In the genomic region with DNA sequence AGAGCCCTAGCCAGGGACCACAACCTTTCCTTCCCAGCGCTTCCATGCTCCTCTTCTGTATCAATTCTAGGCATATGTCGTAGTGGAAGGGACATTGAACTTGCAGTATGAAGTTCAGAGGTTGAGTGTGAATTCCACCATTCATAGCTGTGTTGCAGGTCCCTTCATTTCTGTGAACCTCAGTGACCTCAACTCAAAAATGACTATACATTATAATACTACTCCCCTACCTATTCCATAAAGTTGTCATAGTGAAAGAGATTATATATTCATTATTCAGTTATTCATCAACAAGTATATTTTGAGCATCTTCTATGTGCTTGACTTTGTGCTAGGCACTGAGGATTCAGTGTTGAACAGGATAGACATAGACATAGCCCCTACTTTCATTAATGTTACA, we compare ENCODE assay signal across 37 cellular contexts. TPM values are rescaled to one million over a fixed set of nuclear protein-coding genes. Genes with fewer than 3 reads are reported as not detected.
"Had no signal": no experiment of that assay in that cellular context is flagged by ENCODE, and none has a peak within 500 bp of the region (broad histone marks: within the 10 kb centered on the region; RNA-seq: fewer than 3 reads in every experiment).

No MANE protein-coding gene starts in this region.

- H3K4me3 ChIP-seq: ascending aorta, body of pancreas, breast epithelium had no signal

- H3K9me3 ChIP-seq: ascending aorta, body of pancreas, breast epithelium had no signal

- DNase-seq: activated CD4-positive, alpha-beta memory T cell treated with anti-CD3 and anti-CD28 coated beads, Interleukin-2, amount 10 ng/mL, durations not matched to agents 7 days and 5 days; activated CD4-positive, alpha-beta T cell treated with anti-CD3 and anti-CD28 coated beads for 1 hour; activated CD4-positive, alpha-beta T cell treated with anti-CD3 and anti-CD28 coated beads for 36 hours; activated CD4-positive, alpha-beta T cell treated with anti-CD3 and anti-CD28 coated beads for 48 hours; activated CD4-positive, alpha-beta T cell treated with anti-CD3 and anti-CD28 coated beads, Interleukin-2, amount 10 ng/mL, durations not matched to agents 7 days and 5 days; activated CD4-positive, alpha-beta T cell treated with anti-CD3 and anti-CD28 coated beads, Interleukin-2, amount 50 U/mL, for 48 hours; activated CD4-positive, CD25-positive, alpha-beta regulatory T cell; activated CD8-positive, alpha-beta memory T cell treated with anti-CD3 and anti-CD28 coated beads for 24 hours; activated CD8-positive, alpha-beta memory T cell treated with anti-CD3 and anti-CD28 coated beads, Interleukin-2, amount 10 ng/mL, durations not matched to agents 7 days and 5 days; activated CD8-positive, alpha-beta memory T cell treated with anti-CD3 and anti-CD28 coated beads, Interleukin-2, amount 50 U/mL, for 48 hours; activated CD8-positive, alpha-beta T cell treated with anti-CD3 and anti-CD28 coated beads, Interleukin-2, amount 10 ng/mL, durations not matched to agents 7 days and 5 days; activated effector memory CD4-positive, alpha-beta T cell treated with Interleukin-2 at 50 U/mL for 16 hours; activated gamma-delta T cell; activated naive CD4-positive, alpha-beta T cell treated with anti-CD3 and anti-CD28 coated beads, Interleukin-2, amount 10 ng/mL, durations not matched to agents 7 days and 5 days; activated naive CD4-positive, alpha-beta T cell treated with Interleukin-2 at 50 U/mL for 16 hours; activated naive CD8-positive, alpha-beta T cell treated with anti-CD3 and anti-CD28 coated beads, Interleukin-2, amount 10 ng/mL, durations not matched to agents 7 days and 5 days; activated naive CD8-positive, alpha-beta T cell treated with anti-CD3 and anti-CD28 coated beads, Interleukin-2, amount 50 U/mL, for 24 hours; activated T-cell treated with anti-CD3 and anti-CD28 coated beads, Interleukin-2, amount 50 U/mL, for 24 hours; activated T-cell treated with anti-CD3 and anti-CD28 coated beads, Interleukin-2, amount 50 U/mL, for 72 hours; amygdala; anterior cingulate cortex; body of pancreas; brain microvascular endothelial cell; caudate nucleus; cerebellar nuclear complex; T-cell; T-helper 17 cell; T-helper 9 cell had no signal

- H3K27ac ChIP-seq: ascending aorta, body of pancreas, brain microvascular endothelial cell, breast epithelium, VCaP had no signal

- H3K27ac Mint-ChIP-seq: activated CD4-positive, alpha-beta memory T cell treated with anti-CD3 and anti-CD28 coated beads, Interleukin-2, amount 10 ng/mL, durations not matched to agents 7 days and 5 days; activated CD4-positive, alpha-beta T cell treated with anti-CD3 and anti-CD28 coated beads for 36 hours; activated CD4-positive, alpha-beta T cell treated with anti-CD3 and anti-CD28 coated beads, Interleukin-2, amount 10 ng/mL, durations not matched to agents 7 days and 5 days; activated CD8-positive, alpha-beta memory T cell treated with anti-CD3 and anti-CD28 coated beads, Interleukin-2, amount 10 ng/mL, durations not matched to agents 7 days and 5 days; activated CD8-positive, alpha-beta T cell treated with anti-CD3 and anti-CD28 coated beads, Interleukin-2, amount 10 ng/mL, durations not matched to agents 7 days and 5 days; activated naive CD4-positive, alpha-beta T cell treated with anti-CD3 and anti-CD28 coated beads, Interleukin-2, amount 10 ng/mL, durations not matched to agents 7 days and 5 days; activated naive CD4-positive, alpha-beta T cell treated with anti-CD3 and anti-CD28 coated beads, Interleukin-2, amount 50 U/mL, for 24 hours; activated naive CD8-positive, alpha-beta T cell; activated naive CD8-positive, alpha-beta T cell treated with anti-CD3 and anti-CD28 coated beads, Interleukin-2, amount 10 ng/mL, durations not matched to agents 7 days and 5 days; activated naive CD8-positive, alpha-beta T cell treated with anti-CD3 and anti-CD28 coated beads, Interleukin-2, amount 50 U/mL, for 24 hours; activated T-cell treated with anti-CD3 and anti-CD28 coated beads, Interleukin-2, amount 50 U/mL, for 24 hours; activated T-cell treated with anti-CD3 and anti-CD28 coated beads, Interleukin-2, amount 50 U/mL, for 72 hours; activated T-helper 1 cell treated with anti-CD3 and anti-CD28 coated beads, Interleukin-12 subunit alpha, Interleukin-12 subunit beta, Interleukin-2, Interleukin-4 antibody, amounts not matched to agents 30 ng/mL and 10 ng/mL and 1 ng/mL, durations not matched to agents 14 hours and 24 hours and 36 hours; activated T-helper 2 cell treated with anti-CD3 and anti-CD28 coated beads, Interferon-gamma antibody, Interleukin-2, Interleukin-4, amounts not matched to agents 10 μg/mL and 5 μg/mL and 100 μg/mL, durations not matched to agents 14 hours and 24 hours and 36 hours; T-cell; T-helper 17 cell; T-helper 2 cell treated with Interferon-gamma antibody and Interleukin-4, amounts not matched to agents 5 μg/mL and 100 μg/mL, for 36 hours had no signal

- H3K27me3 ChIP-seq: ascending aorta, body of pancreas, brain microvascular endothelial cell had no signal

- ATAC-seq: activated CD4-positive, alpha-beta T cell treated with anti-CD3 and anti-CD28 coated beads for 36 hours; activated CD8-positive, alpha-beta memory T cell treated with anti-CD3 and anti-CD28 coated beads, Interleukin-2, amount 10 ng/mL, durations not matched to agents 7 days and 5 days; activated CD8-positive, alpha-beta T cell treated with anti-CD3 and anti-CD28 coated beads, Interleukin-2, amount 10 ng/mL, durations not matched to agents 7 days and 5 days; activated naive CD8-positive, alpha-beta T cell treated with anti-CD3 and anti-CD28 coated beads, Interleukin-2, amount 50 U/mL, for 24 hours; body of pancreas; T-cell; T-helper 17 cell had no signal

- H3K36me3 ChIP-seq: ascending aorta, brain microvascular endothelial cell, breast epithelium had no signal

- H3K4me3 Mint-ChIP-seq: activated CD4-positive, alpha-beta memory T cell treated with anti-CD3 and anti-CD28 coated beads, Interleukin-2, amount 10 ng/mL, durations not matched to agents 7 days and 5 days; activated CD4-positive, alpha-beta T cell treated with anti-CD3 and anti-CD28 coated beads for 36 hours; activated CD4-positive, alpha-beta T cell treated with anti-CD3 and anti-CD28 coated beads, Interleukin-2, amount 10 ng/mL, durations not matched to agents 7 days and 5 days; activated CD8-positive, alpha-beta memory T cell treated with anti-CD3 and anti-CD28 coated beads, Interleukin-2, amount 10 ng/mL, durations not matched to agents 7 days and 5 days; activated CD8-positive, alpha-beta T cell treated with anti-CD3 and anti-CD28 coated beads, Interleukin-2, amount 10 ng/mL, durations not matched to agents 7 days and 5 days; activated naive CD4-positive, alpha-beta T cell treated with anti-CD3 and anti-CD28 coated beads, Interleukin-2, amount 10 ng/mL, durations not matched to agents 7 days and 5 days; activated naive CD4-positive, alpha-beta T cell treated with anti-CD3 and anti-CD28 coated beads, Interleukin-2, amount 50 U/mL, for 24 hours; activated naive CD8-positive, alpha-beta T cell; activated naive CD8-positive, alpha-beta T cell treated with anti-CD3 and anti-CD28 coated beads, Interleukin-2, amount 10 ng/mL, durations not matched to agents 7 days and 5 days; activated naive CD8-positive, alpha-beta T cell treated with anti-CD3 and anti-CD28 coated beads, Interleukin-2, amount 50 U/mL, for 24 hours; activated T-cell treated with anti-CD3 and anti-CD28 coated beads, Interleukin-2, amount 50 U/mL, for 24 hours; activated T-cell treated with anti-CD3 and anti-CD28 coated beads, Interleukin-2, amount 50 U/mL, for 72 hours; activated T-helper 1 cell treated with anti-CD3 and anti-CD28 coated beads, Interleukin-12 subunit alpha, Interleukin-12 subunit beta, Interleukin-2, Interleukin-4 antibody, amounts not matched to agents 30 ng/mL and 10 ng/mL and 1 ng/mL, durations not matched to agents 14 hours and 24 hours and 36 hours; central memory CD8-positive, alpha-beta T cell; T-cell; T-helper 17 cell; T-helper 2 cell treated with Interferon-gamma antibody and Interleukin-4, amounts not matched to agents 5 μg/mL and 100 μg/mL, for 36 hours had no signal

- H3K27me3 Mint-ChIP-seq: activated CD4-positive, alpha-beta memory T cell treated with anti-CD3 and anti-CD28 coated beads, Interleukin-2, amount 10 ng/mL, durations not matched to agents 7 days and 5 days; activated CD4-positive, alpha-beta T cell treated with anti-CD3 and anti-CD28 coated beads for 36 hours; activated CD4-positive, alpha-beta T cell treated with anti-CD3 and anti-CD28 coated beads, Interleukin-2, amount 10 ng/mL, durations not matched to agents 7 days and 5 days; activated CD8-positive, alpha-beta memory T cell treated with anti-CD3 and anti-CD28 coated beads, Interleukin-2, amount 10 ng/mL, durations not matched to agents 7 days and 5 days; activated naive CD4-positive, alpha-beta T cell treated with anti-CD3 and anti-CD28 coated beads, Interleukin-2, amount 10 ng/mL, durations not matched to agents 7 days and 5 days; activated naive CD4-positive, alpha-beta T cell treated with anti-CD3 and anti-CD28 coated beads, Interleukin-2, amount 50 U/mL, for 24 hours; activated naive CD8-positive, alpha-beta T cell; activated naive CD8-positive, alpha-beta T cell treated with anti-CD3 and anti-CD28 coated beads, Interleukin-2, amount 10 ng/mL, durations not matched to agents 7 days and 5 days; activated naive CD8-positive, alpha-beta T cell treated with anti-CD3 and anti-CD28 coated beads, Interleukin-2, amount 50 U/mL, for 24 hours; central memory CD8-positive, alpha-beta T cell; T-helper 17 cell had no signal

- H3K4me1 ChIP-seq: ascending aorta, body of pancreas, breast epithelium had no signal

- H3K9me3 Mint-ChIP-seq: activated CD4-positive, alpha-beta memory T cell treated with anti-CD3 and anti-CD28 coated beads, Interleukin-2, amount 10 ng/mL, durations not matched to agents 7 days and 5 days; activated naive CD4-positive, alpha-beta T cell treated with anti-CD3 and anti-CD28 coated beads, Interleukin-2, amount 10 ng/mL, durations not matched to agents 7 days and 5 days; activated naive CD4-positive, alpha-beta T cell treated with anti-CD3 and anti-CD28 coated beads, Interleukin-2, amount 50 U/mL, for 24 hours; activated naive CD8-positive, alpha-beta T cell treated with anti-CD3 and anti-CD28 coated beads, Interleukin-2, amount 10 ng/mL, durations not matched to agents 7 days and 5 days; activated naive CD8-positive, alpha-beta T cell treated with anti-CD3 and anti-CD28 coated beads, Interleukin-2, amount 50 U/mL, for 24 hours; activated T-cell treated with anti-CD3 and anti-CD28 coated beads, Interleukin-2, amount 50 U/mL, for 24 hours; activated T-cell treated with anti-CD3 and anti-CD28 coated beads, Interleukin-2, amount 50 U/mL, for 72 hours; activated T-helper 1 cell treated with anti-CD3 and anti-CD28 coated beads, Interleukin-12 subunit alpha, Interleukin-12 subunit beta, Interleukin-2, Interleukin-4 antibody, amounts not matched to agents 30 ng/mL and 10 ng/mL and 1 ng/mL, durations not matched to agents 14 hours and 24 hours and 36 hours; activated T-helper 2 cell treated with anti-CD3 and anti-CD28 coated beads, Interferon-gamma antibody, Interleukin-2, Interleukin-4, amounts not matched to agents 10 μg/mL and 5 μg/mL and 100 μg/mL, durations not matched to agents 14 hours and 24 hours and 36 hours; central memory CD8-positive, alpha-beta T cell; T-cell had no signal

- H3K4me1 Mint-ChIP-seq: activated CD4-positive, alpha-beta memory T cell treated with anti-CD3 and anti-CD28 coated beads, Interleukin-2, amount 10 ng/mL, durations not matched to agents 7 days and 5 days; activated CD4-positive, alpha-beta T cell treated with anti-CD3 and anti-CD28 coated beads, Interleukin-2, amount 10 ng/mL, durations not matched to agents 7 days and 5 days; activated CD8-positive, alpha-beta memory T cell treated with anti-CD3 and anti-CD28 coated beads, Interleukin-2, amount 10 ng/mL, durations not matched to agents 7 days and 5 days; activated naive CD4-positive, alpha-beta T cell treated with anti-CD3 and anti-CD28 coated beads, Interleukin-2, amount 10 ng/mL, durations not matched to agents 7 days and 5 days; activated naive CD8-positive, alpha-beta T cell treated with anti-CD3 and anti-CD28 coated beads, Interleukin-2, amount 10 ng/mL, durations not matched to agents 7 days and 5 days; T-helper 17 cell had no signal

RNA-seq across cellular contexts. Expression of a gene that starts 28.2 kb away (rescaled TPM):
- total RNA-seq: ascending aorta had no signal
